ENCODE assay signal across 8 cellular contexts in genomic region chr15:40441736-40442531, GRCh38. TPM values are rescaled to one million over a fixed set of nuclear protein-coding genes. Genes with fewer than 3 reads are reported as not detected.
DNase-seq lines count a peak whose midpoint lies in the region; ATAC-seq and TF ChIP-seq lines count a peak whose summit lies in the region.

No MANE protein-coding gene starts in this region.

- H3K4me1 ChIP-seq in cardiac muscle cell (ENCODE audit: low read depth): peaks cover 30% of the 10 kb centered on the region
- peaks cover 7 to 31% of the 10 kb centered on the region in 2 experiments; a peak in 3 of 4 replicates for H3K4me1 ChIP-seq in SK-N-SH (ENCODE audit: control insufficient read depth in 1 of 2, insufficient read depth in 2 of 2, low read depth in 1 of 2, low read length in 1 of 2)
- H3K4me1 ChIP-seq in duodenal mucosa (ENCODE audit: control insufficient read depth in 1 of 2, insufficient read depth in 2 of 2, low read length in 2 of 2): peaks cover 36 to 47% of the 10 kb centered on the region in 2 donors
- peaks cover 12 to 37% of the 10 kb centered on the region in 2 donors for H3K4me1 ChIP-seq in naive thymus-derived CD4-positive, alpha-beta T cell (ENCODE audit: control insufficient read depth in 2 of 2, insufficient read depth in 2 of 2, low read length in 2 of 2)

- H3F3A ChIP-seq in SK-N-SH (replicated peaks; ENCODE audit: insufficient read depth): no peaks in the 10 kb centered on the region

- no peaks in the 10 kb centered on the region for H3K9me2 ChIP-seq in SK-N-SH

- DNase-seq in cardiac muscle cell (ENCODE audit: low read depth in 1 of 2, low spot score in 1 of 2) (peak in 1 of 2 donors; percentile 59), cardiac septum (ENCODE audit: low spot score) (no peak), SK-N-SH (peak; percentile 77), NOMO-1 treated with dmso at 0.1 percent for 144 hours (lab: John Stamatoyannopoulos, UW; ENCODE audit: unreplicated experiment) (no peak)
- DNase-seq in naive thymus-derived CD4-positive, alpha-beta T cell: peak in 3 of 9 donors; percentile 22 to 48 (median 27)
- DNase-seq in effector CD8-positive, alpha-beta T cell (lab: John Stamatoyannopoulos, UW): no peak

- peak overlapping the region; percentile 97 for H3K4me3 ChIP-seq in cardiac muscle cell
- peak overlapping the region; percentile 75 to 77 for H3K4me3 ChIP-seq in SK-N-SH (ENCODE audit: low read depth in 2 of 2, low read length in 1 of 2)
- peak overlapping the region; percentile 71 to 72 for H3K4me3 ChIP-seq in duodenal mucosa (ENCODE audit: low read depth in 1 of 2, low read length in 2 of 2)
- peak overlapping the region; percentile 46 for H3K4me3 ChIP-seq in naive thymus-derived CD4-positive, alpha-beta T cell (ENCODE audit: low read length)

- intact Hi-C loops in cardiac septum (cut with DNase I): loop anchor here (5.0 kb wide), 1 partner anchor 65 kb away; no protein-coding TSS in a partner anchor
- intact Hi-C loops in naive thymus-derived CD4-positive, alpha-beta T cell (cut with micrococcal nuclease): loop anchor here (1.0 to 5.0 kb wide), 8 partner anchors 9 to 235 kb away; partner anchors contain the start of genes KNL1 (in 2 of the 2), CCDC32 (in 1 of the 2), CHST14 (in 1 of the 2) and KNSTRN (in 1 of the 2)

- no peaks in the 10 kb centered on the region for H3K9me3 Mint-ChIP-seq in naive thymus-derived CD4-positive, alpha-beta T cell

- H3K9ac ChIP-seq in SK-N-SH (peak overlapping the region; percentile 60), duodenal mucosa (ENCODE audit: low read depth in 1 of 2, low read length in 2 of 2) (peak overlapping the region; percentile 47 to 66)

- no peaks in the 10 kb centered on the region for H3K36me3 ChIP-seq in cardiac muscle cell
- H3K36me3 ChIP-seq in SK-N-SH (replicated peaks in 1 of 2; ENCODE audit: control insufficient read depth in 1 of 2, insufficient read depth in 2 of 2, low read length in 1 of 2): no peaks in the 10 kb centered on the region
- H3K36me3 ChIP-seq in duodenal mucosa (ENCODE audit: control insufficient read depth in 1 of 2, insufficient read depth in 2 of 2, low read length in 2 of 2): no peaks in the 10 kb centered on the region
- H3K36me3 ChIP-seq in naive thymus-derived CD4-positive, alpha-beta T cell (ENCODE audit: control insufficient read depth in 2 of 3, insufficient read depth in 3 of 3, low read length in 3 of 3): no peaks in the 10 kb centered on the region

- no peak for TF ChIP-seq CTCF in cardiac muscle cell (IDR thresholded peaks at IDR 0.05; ENCODE audit: low read depth, low read length)
- TF ChIP-seq CTCF in SK-N-SH (IDR thresholded peaks at IDR 0.05): 0 out of 2 replicates have a peak, but pooled peaks have one; percentile 17

- H3K27me3 Mint-ChIP-seq in naive thymus-derived CD4-positive, alpha-beta T cell: peaks cover 15 to 56% (median 17%) of the 10 kb centered on the region in 5 donors

- peak overlapping the region; percentile 64 to 96 (median 88) for H3K27ac Mint-ChIP-seq in naive thymus-derived CD4-positive, alpha-beta T cell

- H3K9me3 ChIP-seq in cardiac muscle cell (ENCODE audit: low read depth): no peaks in the 10 kb centered on the region
- H3K9me3 ChIP-seq in SK-N-SH: no peaks in the 10 kb centered on the region
- no peaks in the 10 kb centered on the region for H3K9me3 ChIP-seq in duodenal mucosa (ENCODE audit: control insufficient read depth in 1 of 2, low read length in 2 of 2)
- H3K9me3 ChIP-seq in naive thymus-derived CD4-positive, alpha-beta T cell (ENCODE audit: control insufficient read depth in 2 of 3, low read length in 3 of 3): no peaks in the 10 kb centered on the region

- peaks cover 50% of the 10 kb centered on the region for H3K79me2 ChIP-seq in SK-N-SH (ENCODE audit: insufficient read depth)

- no peaks in the 10 kb centered on the region for H3K27me3 ChIP-seq in cardiac muscle cell
- no peaks in the 10 kb centered on the region for H3K27me3 ChIP-seq in SK-N-SH (ENCODE audit: insufficient read depth)
- peaks cover 5 to 16% of the 10 kb centered on the region in 2 donors for H3K27me3 ChIP-seq in duodenal mucosa (ENCODE audit: control insufficient read depth in 1 of 2, insufficient read depth in 2 of 2, low read length in 2 of 2)
- H3K27me3 ChIP-seq in naive thymus-derived CD4-positive, alpha-beta T cell (ENCODE audit: control insufficient read depth in 2 of 2, insufficient read depth in 2 of 2, low read length in 2 of 2): no peaks in the 10 kb centered on the region

- peaks cover 49% of the 10 kb centered on the region for H4K20me1 ChIP-seq in SK-N-SH (ENCODE audit: insufficient read depth)

- peaks cover 41 to 65% (median 59%) of the 10 kb centered on the region in 7 donors for H3K4me1 Mint-ChIP-seq in naive thymus-derived CD4-positive, alpha-beta T cell

- no peak for TF ChIP-seq EP300 in SK-N-SH (IDR thresholded peaks at IDR 0.05; ENCODE audit: borderline replicate concordance in 1 of 2, low read depth in 1 of 2, low read length in 1 of 2)

- peak overlapping the region; percentile 88 to 96 (median 92) for H3K4me3 Mint-ChIP-seq in naive thymus-derived CD4-positive, alpha-beta T cell

- POLR2A ChIA-PET in SK-N-SH (lab: Yijun Ruan, JAX): interaction anchor here (0.6 to 0.9 kb wide), 2 partner anchors 29 to 519 kb away, joined by 3 read pairs; partner anchors contain the start of gene CHST14
- POLR2A ChIA-PET in naive thymus-derived CD4-positive, alpha-beta T cell (lab: Charles Lee): interaction anchor here (0.9 to 5.3 kb wide), 13 partner anchors 10 to 128 kb away, joined by 3 to 90 read pairs (median 4); partner anchors contain the start of genes CHST14 and IVD

- H3K36me3 Mint-ChIP-seq in naive thymus-derived CD4-positive, alpha-beta T cell: peaks cover 0 to 12% (median 0%) of the 10 kb centered on the region in 5 donors

- peak overlapping the region; percentile 94 for H3K4me2 ChIP-seq in SK-N-SH

- no peak for TF ChIP-seq RAD21 in SK-N-SH (IDR thresholded peaks at IDR 0.05; ENCODE audit: low read length)

- no peak overlapping the region for H3K27ac ChIP-seq in cardiac muscle cell
- no peak overlapping the region; a peak in 1 of 4 replicates for H3K27ac ChIP-seq in SK-N-SH (ENCODE audit: low read depth in 2 of 2, low read length in 1 of 2)
- no peak overlapping the region for H3K27ac ChIP-seq in duodenal mucosa (ENCODE audit: low read depth, low read length)
- H3K27ac ChIP-seq in naive thymus-derived CD4-positive, alpha-beta T cell (ENCODE audit: low read depth, low read length): peak overlapping the region; percentile 72

- ATAC-seq in naive thymus-derived CD4-positive, alpha-beta T cell: no peak
- no peak for ATAC-seq in HG02970 (IDR thresholded peaks at IDR 0.05; ENCODE audit: low FRiP score, unreplicated experiment)

- H2AFZ ChIP-seq in SK-N-SH (ENCODE audit: low read depth): no peak overlapping the region

- CTCF ChIA-PET in SK-N-SH (lab: Yijun Ruan, JAX): interaction anchor here (0.7 to 3.3 kb wide), 13 partner anchors 10 to 167 kb away, joined by 3 to 11 read pairs (median 4); partner anchors contain the start of gene CHST14
- CTCF ChIA-PET in naive thymus-derived CD4-positive, alpha-beta T cell (lab: Charles Lee): interaction anchor here (1.3 to 2.3 kb wide), 9 partner anchors 9 to 68 kb away, joined by 3 to 14 read pairs (median 5); no protein-coding TSS in a partner anchor

- WGBS in SK-N-SH (ENCODE audit: low lambda C conversion rate): 11% methylated on average over 27 of the region's 88 CpGs

TF ChIP-seq in SK-N-SH, 30 proteins besides CTCF, POLR2A, EP300 and RAD21 (continues in another document):
- TF ChIP-seq ELF1 (IDR thresholded peaks at IDR 0.05) (no peak), RCOR1 (IDR thresholded peaks at IDR 0.05; ENCODE audit: low read length) (no peak), SMC3 (IDR thresholded peaks at IDR 0.05; ENCODE audit: low read depth, low read length) (no peak), YY1 (IDR thresholded peaks at IDR 0.05; ENCODE audit: low read depth) (no peak)

RNA-seq across cellular contexts. Expression of gene BAHD1, which starts 1.2 kb away (rescaled TPM):
- total RNA-seq in cardiac muscle cell (22.9 and 29.3 TPM in 2 replicates), cardiac septum (17.7 TPM)
- polyA plus RNA-seq in cardiac muscle cell (14.9 and 15.7 TPM in 2 replicates), SK-N-SH (2012; rRNA removed) (4.7 and 5.5 TPM in 2 replicates)
- polyA plus RNA-seq in SK-N-SH (2012; cell fraction: cytosol; rRNA removed): 3.5 and 5.2 TPM in 2 replicates
- polyA plus RNA-seq in SK-N-SH (2012; cell fraction: nucleus; rRNA removed): 20.7 and 22.9 TPM in 2 replicates
- 10 to 100 TPM; 28.4 to 48.8 (median 31.2) TPM for total RNA-seq in naive thymus-derived CD4-positive, alpha-beta T cell
- 1 to 10 TPM; 2.2 to 3.9 TPM for polyA plus RNA-seq in naive thymus-derived CD4-positive, alpha-beta T cell

RNA-seq across cellular contexts. Expression of gene CHST14, which starts 28.9 kb away (rescaled TPM):
- total RNA-seq in cardiac muscle cell (18.3 and 24.4 TPM in 2 replicates), cardiac septum (8.4 TPM)
- polyA plus RNA-seq in cardiac muscle cell (22.1 and 26.0 TPM in 2 replicates), SK-N-SH (2012; rRNA removed) (34.2 and 43.2 TPM in 2 replicates)
- 24.9 and 34.3 TPM in 2 replicates for polyA plus RNA-seq in SK-N-SH (2012; cell fraction: cytosol; rRNA removed)
- 20.4 and 24.0 TPM in 2 replicates for polyA plus RNA-seq in SK-N-SH (2012; cell fraction: nucleus; rRNA removed)
- total RNA-seq in naive thymus-derived CD4-positive, alpha-beta T cell: 10 to 100 TPM in 3 of 5 experiments, 1 to 10 TPM in 2; 7.3 to 12.5 (median 10.8) TPM
- 1 to 10 TPM in 1 of 2 donors, under 1 TPM in 1; 0.83 to 1.4 TPM for polyA plus RNA-seq in naive thymus-derived CD4-positive, alpha-beta T cell

RNA-seq across cellular contexts. Expression of gene IVD, which starts 36.3 kb away (rescaled TPM):
- total RNA-seq in cardiac muscle cell (75.2 and 96.1 TPM in 2 replicates), cardiac septum (106 TPM)
- polyA plus RNA-seq in cardiac muscle cell (114 and 130 TPM in 2 replicates), SK-N-SH (2012; rRNA removed) (54.2 and 73.8 TPM in 2 replicates)
- polyA plus RNA-seq in SK-N-SH (2012; cell fraction: cytosol; rRNA removed): 36.1 and 49.7 TPM in 2 replicates
- 81.3 and 112 TPM in 2 replicates for polyA plus RNA-seq in SK-N-SH (2012; cell fraction: nucleus; rRNA removed)
- total RNA-seq in naive thymus-derived CD4-positive, alpha-beta T cell: 10 to 100 TPM; 47.2 to 81.8 (median 64.7) TPM
- polyA plus RNA-seq in naive thymus-derived CD4-positive, alpha-beta T cell: 10 to 100 TPM; 27.1 to 42.4 TPM

RNA-seq across cellular contexts. Expression of gene KNSTRN, which starts 59.4 kb away (rescaled TPM):
- 25.6 and 84.3 TPM in 2 replicates for total RNA-seq in cardiac muscle cell
- 23.0 and 76.5 TPM in 2 replicates for polyA plus RNA-seq in cardiac muscle cell
- total RNA-seq in cardiac septum: 7.5 TPM
- polyA plus RNA-seq in SK-N-SH (2012; rRNA removed): 25.5 and 29.5 TPM in 2 replicates
- 33.2 and 34.0 TPM in 2 replicates for polyA plus RNA-seq in SK-N-SH (2012; cell fraction: cytosol; rRNA removed)
- 15.8 and 23.6 TPM in 2 replicates for polyA plus RNA-seq in SK-N-SH (2012; cell fraction: nucleus; rRNA removed)
- 10 to 100 TPM in 1 of 5 experiments, 1 to 10 TPM in 4; 3.7 to 39.6 (median 6.2) TPM for total RNA-seq in naive thymus-derived CD4-positive, alpha-beta T cell
- 1 to 10 TPM; 3.7 to 5.2 TPM for polyA plus RNA-seq in naive thymus-derived CD4-positive, alpha-beta T cell

Comparison
In these comparisons a context has a peak if more than half of its experiments do, and no peak if none do; other contexts are left out.
1. H3K4me3 ChIP-seq: peak in every context shown above with its lines; median percentile 97 in cardiac muscle cell; 76 in SK-N-SH; 72 in duodenal mucosa; 46 in naive thymus-derived CD4-positive, alpha-beta T cell.